In genomic region chr1:180213401-180214177, GRCh38 we compare ENCODE assay signal across 9 cellular contexts. TPM values are rescaled to one million over a fixed set of nuclear protein-coding genes. Genes with fewer than 3 reads are reported as not detected.
DNase-seq lines count a peak whose midpoint lies in the region; ATAC-seq and TF ChIP-seq lines count a peak whose summit lies in the region.
"Had no signal": no experiment of that assay in that cellular context is flagged by ENCODE, and none has a peak within 500 bp of the region (broad histone marks: within the 10 kb centered on the region; RNA-seq: fewer than 3 reads in every experiment).

No MANE protein-coding gene starts in this region.

- ATAC-seq in HG02588 (IDR thresholded peaks at IDR 0.05; ENCODE audit: unreplicated experiment) = peak; percentile 46
- ATAC-seq in naive B cell (ENCODE audit: low read depth in 2 of 2) = no peak
- no peak for ATAC-seq in GM18868 (IDR thresholded peaks at IDR 0.05; ENCODE audit: unreplicated experiment)
- ATAC-seq in GM19023 (IDR thresholded peaks at IDR 0.05; ENCODE audit: unreplicated experiment) = no peak

- CTCF ChIA-PET in activated CD4-positive, alpha-beta memory T cell treated with anti-CD3 and anti-CD28 coated beads, Interleukin-2, amount 10 ng/mL, durations not matched to agents 7 days and 5 days (lab: Charles Lee) = interaction anchor here (1.3 to 1.7 kb wide), 2 partner anchors 35 to 46 kb away, joined by 3 to 6 read pairs; no protein-coding TSS in a partner anchor

- H3K27me3 Mint-ChIP-seq in activated CD4-positive, alpha-beta memory T cell treated with anti-CD3 and anti-CD28 coated beads, Interleukin-2, amount 10 ng/mL, durations not matched to agents 7 days and 5 days = peaks cover 8% of the 10 kb centered on the region
- peaks cover 0 to 10% (median 7%) of the 10 kb centered on the region in 3 donors for H3K27me3 Mint-ChIP-seq in naive B cell

- no peaks in the 10 kb centered on the region for H3K9me3 Mint-ChIP-seq in activated CD4-positive, alpha-beta memory T cell treated with anti-CD3 and anti-CD28 coated beads, Interleukin-2, amount 10 ng/mL, durations not matched to agents 7 days and 5 days
- H3K9me3 Mint-ChIP-seq in naive B cell = peaks cover 0 to 2% (median 0%) of the 10 kb centered on the region in 7 donors

- TF ChIP-seq POLR2A in vagina (IDR thresholded peaks at IDR 0.05) = no peak

- DNase-seq in activated CD4-positive, alpha-beta memory T cell treated with anti-CD3 and anti-CD28 coated beads, Interleukin-2, amount 10 ng/mL, durations not matched to agents 7 days and 5 days = peak; percentile 62
- DNase-seq in naive B cell (no peak), vagina (ENCODE audit: extremely low spot score in 2 of 2) (no peak), left ventricle myocardium inferior (no peak)

- H3K27me3 ChIP-seq in BLaER1 (no peaks in the 10 kb centered on the region), vagina (no peaks in the 10 kb centered on the region), left ventricle myocardium inferior (ENCODE audit: low read depth) (peaks cover 33% of the 10 kb centered on the region)

- peak overlapping the region; percentile 45 for H3K4me3 Mint-ChIP-seq in activated CD4-positive, alpha-beta memory T cell treated with anti-CD3 and anti-CD28 coated beads, Interleukin-2, amount 10 ng/mL, durations not matched to agents 7 days and 5 days
- H3K4me3 Mint-ChIP-seq in naive B cell = peak overlapping the region in 5 of 8 donors; percentile 7 to 61 (median 30)

- H3K36me3 ChIP-seq in BLaER1 (no peaks in the 10 kb centered on the region), vagina (no peaks in the 10 kb centered on the region), left ventricle myocardium inferior (no peaks in the 10 kb centered on the region)

- peaks cover 14% of the 10 kb centered on the region for H3K4me1 Mint-ChIP-seq in activated CD4-positive, alpha-beta memory T cell treated with anti-CD3 and anti-CD28 coated beads, Interleukin-2, amount 10 ng/mL, durations not matched to agents 7 days and 5 days
- H3K4me1 Mint-ChIP-seq in naive B cell = peaks cover 0 to 3% (median 0%) of the 10 kb centered on the region in 3 donors

- H3K9ac ChIP-seq in BLaER1 = no peak overlapping the region

- H3K9me3 ChIP-seq in BLaER1 (no peaks in the 10 kb centered on the region), vagina (no peaks in the 10 kb centered on the region), left ventricle myocardium inferior (replicated peaks) (no peaks in the 10 kb centered on the region)

- intact Hi-C loops in vagina (cut with DNase I) (no loop called here), left ventricle myocardium inferior (cut with micrococcal nuclease) (no loop called here)

- no peak overlapping the region for H3K27ac Mint-ChIP-seq in activated CD4-positive, alpha-beta memory T cell treated with anti-CD3 and anti-CD28 coated beads, Interleukin-2, amount 10 ng/mL, durations not matched to agents 7 days and 5 days
- H3K27ac Mint-ChIP-seq in naive B cell = no peak overlapping the region

- TF ChIP-seq CTCF in vagina (IDR thresholded peaks at IDR 0.05) (no peak), left ventricle myocardium inferior (IDR thresholded peaks at IDR 0.05; ENCODE audit: borderline replicate concordance) (no peak)

- H3K4me1 ChIP-seq in BLaER1 (peaks cover 30% of the 10 kb centered on the region), vagina (no peaks in the 10 kb centered on the region), left ventricle myocardium inferior (no peaks in the 10 kb centered on the region)

- peak overlapping the region; percentile 49 for H3K4me2 ChIP-seq in BLaER1

- POLR2A ChIA-PET in activated CD4-positive, alpha-beta memory T cell treated with anti-CD3 and anti-CD28 coated beads, Interleukin-2, amount 10 ng/mL, durations not matched to agents 7 days and 5 days (lab: Charles Lee) = interaction anchor here (0.8 kb wide), 1 partner anchor 289 kb away, joined by 3 read pairs; the partner anchor contains the start of gene ACBD6

- no peaks in the 10 kb centered on the region for H4K20me1 ChIP-seq in BLaER1

- no peaks in the 10 kb centered on the region for H3K36me3 Mint-ChIP-seq in activated CD4-positive, alpha-beta memory T cell treated with anti-CD3 and anti-CD28 coated beads, Interleukin-2, amount 10 ng/mL, durations not matched to agents 7 days and 5 days (ENCODE audit: low read depth)
- H3K36me3 Mint-ChIP-seq in naive B cell = no peaks in the 10 kb centered on the region

- no peak overlapping the region for H3K27ac ChIP-seq in BLaER1
- H3K27ac ChIP-seq in vagina = no peak overlapping the region
- no peak overlapping the region for H3K27ac ChIP-seq in left ventricle myocardium inferior (replicated peaks)

- H3K4me3 ChIP-seq in BLaER1 = no peak overlapping the region
- no peak overlapping the region for H3K4me3 ChIP-seq in vagina
- H3K4me3 ChIP-seq in left ventricle myocardium inferior = no peak overlapping the region

RNA-seq across cellular contexts. Expression of gene LHX4, which starts 16.5 kb away (rescaled TPM):
- total RNA-seq in activated CD4-positive, alpha-beta memory T cell treated with anti-CD3 and anti-CD28 coated beads, Interleukin-2, amount 10 ng/mL, durations not matched to agents 7 days and 5 days = not detected
- under 1 TPM in 5 of 6 donors, not detected in 1; 0.12 to 0.42 (median 0.23) TPM for polyA plus RNA-seq in naive B cell (ENCODE audit: low read depth in 6 of 6)
- total RNA-seq in vagina (0.98 TPM), left ventricle myocardium inferior (not detected)
- total RNA-seq: glomerular endothelial cell had no signal

RNA-seq across cellular contexts. Expression of gene QSOX1, which starts 58.9 kb away (rescaled TPM):
- 10 to 100 TPM; 28.9 to 35.1 TPM for total RNA-seq in activated CD4-positive, alpha-beta memory T cell treated with anti-CD3 and anti-CD28 coated beads, Interleukin-2, amount 10 ng/mL, durations not matched to agents 7 days and 5 days
- 1 to 10 TPM; 4.9 to 8.0 (median 5.5) TPM for polyA plus RNA-seq in naive B cell (ENCODE audit: low read depth in 6 of 6)
- total RNA-seq in vagina (103 TPM), left ventricle myocardium inferior (102 TPM)
